ENCODE assay signal across 1 cellular context in the genomic region with DNA sequence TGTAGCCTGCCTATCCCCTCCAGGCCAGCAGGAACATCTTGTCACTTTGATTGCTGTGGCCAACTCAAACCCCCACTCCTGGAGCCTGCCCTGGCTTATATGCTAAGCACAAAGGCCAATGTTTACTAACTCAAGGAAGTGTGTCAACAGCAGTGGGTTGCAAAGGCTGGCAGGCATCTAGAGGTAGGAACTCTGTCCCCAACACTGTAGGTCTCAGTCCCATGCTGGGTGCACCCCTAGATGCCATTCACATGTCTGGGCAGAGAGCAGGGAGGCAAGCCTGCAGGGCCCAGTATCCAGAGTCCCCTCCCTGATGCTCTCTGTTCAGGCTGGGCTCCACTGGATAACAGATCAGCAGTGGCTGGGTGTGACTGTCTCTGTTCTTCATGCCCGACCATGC.
A peak's percentile ranks its signal among the peaks of the same experiment; 100 is the strongest.
TF ChIP-seq lines count a peak whose summit lies in the region.

No MANE protein-coding gene starts in this region.

TF ChIP-seq in HepG2, 621 proteins besides CTCF, POLR2A, EP300 and RAD21 (continued from another document):
- TF ChIP-seq MNT (IDR thresholded peaks at IDR 0.05): no peak
- TF ChIP-seq SPEN (CRISPR knock-in tag; IDR thresholded peaks at IDR 0.05; ENCODE audit: low read depth): no peak
- no peak for TF ChIP-seq THAP7 (CRISPR knock-in tag; IDR thresholded peaks at IDR 0.05)
- no peak for TF ChIP-seq HBP1 (CRISPR knock-in tag; IDR thresholded peaks at IDR 0.05; ENCODE audit: low read depth)
- no peak for TF ChIP-seq SRSF4 (IDR thresholded peaks at IDR 0.05; ENCODE audit: low read depth, low read length, poor library complexity, severe bottlenecking)
- TF ChIP-seq PITX1 (CRISPR knock-in tag; IDR thresholded peaks at IDR 0.05): peak; percentile 48; the same call in 1 of the 2 replicates
- TF ChIP-seq, protein P1, sequence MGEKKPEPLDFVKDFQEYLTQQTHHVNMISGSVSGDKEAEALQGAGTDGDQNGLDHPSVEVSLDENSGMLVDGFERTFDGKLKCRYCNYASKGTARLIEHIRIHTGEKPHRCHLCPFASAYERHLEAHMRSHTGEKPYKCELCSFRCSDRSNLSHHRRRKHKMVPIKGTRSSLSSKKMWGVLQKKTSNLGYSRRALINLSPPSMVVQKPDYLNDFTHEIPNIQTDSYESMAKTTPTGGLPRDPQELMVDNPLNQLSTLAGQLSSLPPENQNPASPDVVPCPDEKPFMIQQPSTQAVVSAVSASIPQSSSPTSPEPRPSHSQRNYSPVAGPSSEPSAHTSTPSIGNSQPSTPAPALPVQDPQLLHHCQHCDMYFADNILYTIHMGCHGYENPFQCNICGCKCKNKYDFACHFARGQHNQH (CRISPR knock-in tag; IDR thresholded peaks at IDR 0.05): 0 out of 2 replicates have a peak, but pooled peaks have one; percentile 48
- 0 out of 2 replicates have a peak, but pooled peaks have one; percentile 11 for TF ChIP-seq BHLHE40 (IDR thresholded peaks at IDR 0.05; ENCODE audit: low read length)
- no peak for TF ChIP-seq E2F1 (CRISPR knock-in tag; IDR thresholded peaks at IDR 0.05)
- no peak for TF ChIP-seq KDM3A (CRISPR knock-in tag; IDR thresholded peaks at IDR 0.05; ENCODE audit: low read depth)
- TF ChIP-seq, protein P2, sequence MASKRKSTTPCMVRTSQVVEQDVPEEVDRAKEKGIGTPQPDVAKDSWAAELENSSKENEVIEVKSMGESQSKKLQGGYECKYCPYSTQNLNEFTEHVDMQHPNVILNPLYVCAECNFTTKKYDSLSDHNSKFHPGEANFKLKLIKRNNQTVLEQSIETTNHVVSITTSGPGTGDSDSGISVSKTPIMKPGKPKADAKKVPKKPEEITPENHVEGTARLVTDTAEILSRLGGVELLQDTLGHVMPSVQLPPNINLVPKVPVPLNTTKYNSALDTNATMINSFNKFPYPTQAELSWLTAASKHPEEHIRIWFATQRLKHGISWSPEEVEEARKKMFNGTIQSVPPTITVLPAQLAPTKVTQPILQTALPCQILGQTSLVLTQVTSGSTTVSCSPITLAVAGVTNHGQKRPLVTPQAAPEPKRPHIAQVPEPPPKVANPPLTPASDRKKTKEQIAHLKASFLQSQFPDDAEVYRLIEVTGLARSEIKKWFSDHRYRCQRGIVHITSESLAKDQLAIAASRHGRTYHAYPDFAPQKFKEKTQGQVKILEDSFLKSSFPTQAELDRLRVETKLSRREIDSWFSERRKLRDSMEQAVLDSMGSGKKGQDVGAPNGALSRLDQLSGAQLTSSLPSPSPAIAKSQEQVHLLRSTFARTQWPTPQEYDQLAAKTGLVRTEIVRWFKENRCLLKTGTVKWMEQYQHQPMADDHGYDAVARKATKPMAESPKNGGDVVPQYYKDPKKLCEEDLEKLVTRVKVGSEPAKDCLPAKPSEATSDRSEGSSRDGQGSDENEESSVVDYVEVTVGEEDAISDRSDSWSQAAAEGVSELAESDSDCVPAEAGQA (IDR thresholded peaks at IDR 0.05; ENCODE audit: low read depth): no peak
- TF ChIP-seq, protein P2 (CRISPR knock-in tag; IDR thresholded peaks at IDR 0.05; ENCODE audit: borderline replicate concordance): no peak
- TF ChIP-seq JARID2 (CRISPR knock-in tag; IDR thresholded peaks at IDR 0.05; ENCODE audit: insufficient replicate concordance): no peak
- no peak for TF ChIP-seq ETV6 (CRISPR knock-in tag; conservative IDR thresholded peaks at IDR 0.05)
- TF ChIP-seq ZBTB1 (CRISPR knock-in tag; IDR thresholded peaks at IDR 0.05; ENCODE audit: borderline replicate concordance): no peak
- no peak for TF ChIP-seq NCOA1 (CRISPR knock-in tag; IDR thresholded peaks at IDR 0.05)
- TF ChIP-seq PCBP1 (IDR thresholded peaks at IDR 0.05; ENCODE audit: borderline replicate concordance, low read depth, low read length): no peak
- no peak for TF ChIP-seq DZIP1 (CRISPR knock-in tag; IDR thresholded peaks at IDR 0.05)
- no peak for TF ChIP-seq ZNF761 (CRISPR knock-in tag; conservative IDR thresholded peaks at IDR 0.05)
- TF ChIP-seq NR2F2 (IDR thresholded peaks at IDR 0.05; ENCODE audit: borderline replicate concordance, low read depth): no peak
- TF ChIP-seq, protein P3, sequence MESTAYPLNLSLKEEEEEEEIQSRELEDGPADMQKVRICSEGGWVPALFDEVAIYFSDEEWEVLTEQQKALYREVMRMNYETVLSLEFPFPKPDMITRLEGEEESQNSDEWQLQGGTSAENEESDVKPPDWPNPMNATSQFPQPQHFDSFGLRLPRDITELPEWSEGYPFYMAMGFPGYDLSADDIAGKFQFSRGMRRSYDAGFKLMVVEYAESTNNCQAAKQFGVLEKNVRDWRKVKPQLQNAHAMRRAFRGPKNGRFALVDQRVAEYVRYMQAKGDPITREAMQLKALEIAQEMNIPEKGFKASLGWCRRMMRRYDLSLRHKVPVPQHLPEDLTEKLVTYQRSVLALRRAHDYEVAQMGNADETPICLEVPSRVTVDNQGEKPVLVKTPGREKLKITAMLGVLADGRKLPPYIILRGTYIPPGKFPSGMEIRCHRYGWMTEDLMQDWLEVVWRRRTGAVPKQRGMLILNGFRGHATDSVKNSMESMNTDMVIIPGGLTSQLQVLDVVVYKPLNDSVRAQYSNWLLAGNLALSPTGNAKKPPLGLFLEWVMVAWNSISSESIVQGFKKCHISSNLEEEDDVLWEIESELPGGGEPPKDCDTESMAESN (CRISPR knock-in tag; conservative IDR thresholded peaks at IDR 0.05): 0 out of 2 replicates have a peak, but pooled peaks have one; percentile 19
- no peak for TF ChIP-seq RBM22 (optimal IDR thresholded peaks at IDR 0.05; ENCODE audit: low read length)
- TF ChIP-seq FOSL2 (CRISPR knock-in tag; IDR thresholded peaks at IDR 0.05): peak; percentile 65
- TF ChIP-seq KLF6 (CRISPR knock-in tag; IDR thresholded peaks at IDR 0.05): no peak
- TF ChIP-seq, protein P4, sequence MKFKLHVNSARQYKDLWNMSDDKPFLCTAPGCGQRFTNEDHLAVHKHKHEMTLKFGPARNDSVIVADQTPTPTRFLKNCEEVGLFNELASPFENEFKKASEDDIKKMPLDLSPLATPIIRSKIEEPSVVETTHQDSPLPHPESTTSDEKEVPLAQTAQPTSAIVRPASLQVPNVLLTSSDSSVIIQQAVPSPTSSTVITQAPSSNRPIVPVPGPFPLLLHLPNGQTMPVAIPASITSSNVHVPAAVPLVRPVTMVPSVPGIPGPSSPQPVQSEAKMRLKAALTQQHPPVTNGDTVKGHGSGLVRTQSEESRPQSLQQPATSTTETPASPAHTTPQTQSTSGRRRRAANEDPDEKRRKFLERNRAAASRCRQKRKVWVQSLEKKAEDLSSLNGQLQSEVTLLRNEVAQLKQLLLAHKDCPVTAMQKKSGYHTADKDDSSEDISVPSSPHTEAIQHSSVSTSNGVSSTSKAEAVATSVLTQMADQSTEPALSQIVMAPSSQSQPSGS (CRISPR knock-in tag; IDR thresholded peaks at IDR 0.05): peak; percentile 41; the same call in 1 of the 2 replicates
- no peak for TF ChIP-seq PTBP1 (IDR thresholded peaks at IDR 0.05; ENCODE audit: low read depth, low read length, poor library complexity, severe bottlenecking)
- TF ChIP-seq ARHGAP35 (CRISPR knock-in tag; IDR thresholded peaks at IDR 0.05; ENCODE audit: borderline replicate concordance): no peak
